17 cellular contexts compared by ENCODE assay signal in the genomic region with DNA sequence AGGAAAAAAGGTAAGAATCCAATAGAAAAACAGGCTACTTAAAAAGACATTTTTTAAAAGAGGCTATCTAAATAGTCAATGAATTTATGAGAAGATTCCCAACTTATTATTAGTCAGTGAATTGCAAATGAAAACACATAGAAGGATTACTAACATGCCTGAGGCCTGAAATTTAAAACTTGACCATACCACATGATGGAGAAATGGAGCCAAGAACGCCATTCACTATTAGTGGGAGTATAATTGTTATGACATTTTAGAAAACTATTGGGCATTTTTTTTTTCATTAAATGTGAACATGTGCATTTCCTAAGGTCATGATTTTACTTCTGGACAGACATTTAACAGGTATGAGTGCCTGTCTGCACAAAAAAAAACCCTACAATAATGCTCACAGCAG. TPM values are rescaled to one million over a fixed set of nuclear protein-coding genes. Genes with fewer than 3 reads are reported as not detected.
"Had no signal": no experiment of that assay in that cellular context is flagged by ENCODE, and none has a peak within 500 bp of the region (broad histone marks: within the 10 kb centered on the region; RNA-seq: fewer than 3 reads in every experiment).

No MANE protein-coding gene starts in this region.

- H3K27me3 ChIP-seq: colonic mucosa, right atrium auricular region, tibial artery, uterus had no signal

- H3K9ac ChIP-seq: parathyroid adenoma had no signal

- H2AFZ ChIP-seq: parathyroid adenoma had no signal

- H3K4me1 ChIP-seq: colonic mucosa, parathyroid adenoma, right atrium auricular region, tibial artery, uterus had no signal

- H3K36me3 ChIP-seq: colonic mucosa, right atrium auricular region, tibial artery, uterus had no signal

- DNase-seq: activated CD4-positive, alpha-beta memory T cell treated with anti-CD3 and anti-CD28 coated beads, Interleukin-2, amount 10 ng/mL, durations not matched to agents 7 days and 5 days; activated CD4-positive, alpha-beta T cell treated with anti-CD3 and anti-CD28 coated beads for 1 hour; activated gamma-delta T cell treated with Interleukin-2 at 50 U/mL for 16 hours; activated naive CD8-positive, alpha-beta T cell treated with anti-CD3 and anti-CD28 coated beads, Interleukin-2, amount 10 ng/mL, durations not matched to agents 7 days and 5 days; activated T-cell treated with anti-CD3 and anti-CD28 coated beads, Interleukin-2, amount 50 U/mL, for 48 hours; colonic mucosa; hippocampal formation; small intestine; T1000; tibial artery; uterus had no signal

- H3K4me3 ChIP-seq: colonic mucosa, right atrium auricular region, tibial artery, uterus had no signal

- H3K9me3 ChIP-seq: colonic mucosa, right atrium auricular region, tibial artery, uterus had no signal

- H3K79me2 ChIP-seq: parathyroid adenoma had no signal

- H3K27ac ChIP-seq: colonic mucosa, parathyroid adenoma, right atrium auricular region, tibial artery, uterus had no signal

RNA-seq across cellular contexts. Expression of a gene that starts 24.8 kb away (rescaled TPM):
- total RNA-seq: activated CD4-positive, alpha-beta memory T cell treated with anti-CD3 and anti-CD28 coated beads, Interleukin-2, amount 10 ng/mL, durations not matched to agents 7 days and 5 days; activated naive CD8-positive, alpha-beta T cell treated with anti-CD3 and anti-CD28 coated beads, Interleukin-2, amount 10 ng/mL, durations not matched to agents 7 days and 5 days; astrocyte; cardiac septum; colonic mucosa; glomerular endothelial cell; lower leg skin; right atrium auricular region; uterus had no signal
- polyA plus RNA-seq: small intestine had no signal

RNA-seq across cellular contexts. Expression of a gene that starts 53.5 kb away (rescaled TPM):
- total RNA-seq: activated CD4-positive, alpha-beta memory T cell treated with anti-CD3 and anti-CD28 coated beads, Interleukin-2, amount 10 ng/mL, durations not matched to agents 7 days and 5 days; activated naive CD8-positive, alpha-beta T cell treated with anti-CD3 and anti-CD28 coated beads, Interleukin-2, amount 10 ng/mL, durations not matched to agents 7 days and 5 days; astrocyte; cardiac septum; colonic mucosa; glomerular endothelial cell; lower leg skin; right atrium auricular region had no signal
